ENCODE assay signal across 8 cellular contexts in genomic region chr2:174023591-174024523, GRCh38.
A peak's percentile ranks its signal among the peaks of the same experiment; 100 is the strongest.
DNase-seq lines count a peak whose midpoint lies in the region; ATAC-seq and TF ChIP-seq lines count a peak whose summit lies in the region.

No MANE protein-coding gene starts in this region.

- H3K27ac ChIP-seq in VCaP, result peak overlapping the region; percentile 21; the same call in 1 of the 2 replicates

- no peak for ATAC-seq in HG03432 (IDR thresholded peaks at IDR 0.05; ENCODE audit: unreplicated experiment)

- TF ChIP-seq CTCF in VCaP (conservative IDR thresholded peaks at IDR 0.05), result no peak
- TF ChIP-seq CTCF in retinal pigment epithelial cell (conservative IDR thresholded peaks at IDR 0.05; ENCODE audit: low read depth, low read length), result no peak

- peak; percentile 66 for DNase-seq in activated effector memory CD4-positive, alpha-beta T cell treated with anti-CD3 and anti-CD28 coated beads, Interleukin-2, amount 50 U/mL, for 16 hours
- DNase-seq in activated effector memory CD4-positive, alpha-beta T cell treated with Interleukin-2 at 50 U/mL for 16 hours, result no peak
- peak; percentile 73 for DNase-seq in foreskin melanocyte
- peak; percentile 86 for DNase-seq in retinal pigment epithelial cell (ENCODE audit: low read depth)
- no peak for DNase-seq in UCSD-AML1 (lab: John Stamatoyannopoulos, UW; ENCODE audit: unreplicated experiment)
- DNase-seq in RPMI8226, result no peak

- H3K4me3 ChIP-seq in retinal pigment epithelial cell (ENCODE audit: low read length), result no peak overlapping the region

Comparison
In these comparisons a context has a peak if more than half of its experiments do, and no peak if none do; other contexts are left out.
1. DNase-seq: peak in activated effector memory CD4-positive, alpha-beta T cell treated with anti-CD3 and anti-CD28 coated beads, Interleukin-2, amount 50 U/mL, for 16 hours (single experiment), foreskin melanocyte (single experiment) and retinal pigment epithelial cell (single experiment); none in activated effector memory CD4-positive, alpha-beta T cell treated with Interleukin-2 at 50 U/mL for 16 hours (single experiment), UCSD-AML1 (single experiment) and RPMI8226 (single experiment).